ENCODE assay signal across 17 cellular contexts in the genomic region with DNA sequence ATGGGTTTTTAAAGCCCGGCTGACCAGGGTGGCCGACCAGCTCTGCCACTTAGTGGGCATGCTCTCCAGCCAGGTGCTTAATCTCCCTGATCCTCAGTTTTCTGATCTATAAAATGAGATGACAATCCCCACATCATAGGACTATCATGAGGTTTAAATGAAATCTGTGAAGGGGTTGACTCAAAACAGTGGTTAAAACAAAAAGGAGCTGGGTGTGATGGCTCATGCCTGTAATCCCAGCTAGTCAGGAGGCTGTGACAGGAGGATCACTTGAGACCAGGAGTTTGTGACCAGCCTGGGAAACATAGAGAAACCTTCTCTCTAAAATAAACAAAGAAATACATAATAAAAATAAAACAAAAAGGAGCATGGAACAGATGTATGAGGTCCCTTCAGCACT. TPM values are rescaled to one million over a fixed set of nuclear protein-coding genes. Genes with fewer than 3 reads are reported as not detected.
DNase-seq lines count a peak whose midpoint lies in the region; TF ChIP-seq lines count a peak whose summit lies in the region.
"Had no signal": no experiment of that assay in that cellular context is flagged by ENCODE, and none has a peak within 500 bp of the region (broad histone marks: within the 10 kb centered on the region; RNA-seq: fewer than 3 reads in every experiment).

No MANE protein-coding gene starts in this region.

- H3K27me3 Mint-ChIP-seq in osteocyte (ENCODE audit: unreplicated experiment) = no peaks in the 10 kb centered on the region

- no peaks in the 10 kb centered on the region for H3K27me3 ChIP-seq in AG04450 (ENCODE audit: control insufficient read depth, insufficient read depth, low read length)
- H3K27me3 ChIP-seq in esophagus muscularis mucosa = peaks cover 0 to 14% (median 0%) of the 10 kb centered on the region in 4 donors
- no peaks in the 10 kb centered on the region for H3K27me3 ChIP-seq in MG63

- POLR2A ChIA-PET in AG04450 (lab: Yijun Ruan, JAX) = interaction anchor here (0.6 to 1.4 kb wide), 3 partner anchors 12 to 41 kb away, joined by 3 to 15 read pairs (median 5); no protein-coding TSS in a partner anchor
- POLR2A ChIA-PET in RWPE1 (lab: Yijun Ruan, JAX; ENCODE audit: low non-redundant PET) = interaction anchor here (0.5 kb wide), 1 partner anchor 407 kb away, joined by 3 read pairs; no protein-coding TSS in a partner anchor
- POLR2A ChIA-PET in HEK293T (lab: Yijun Ruan, JAX) = interaction anchor here (1.2 kb wide), 1 partner anchor 13 kb away, joined by 4 read pairs; no protein-coding TSS in a partner anchor

- H3K27ac ChIP-seq in AG04450 (ENCODE audit: low read depth, low read length) (peak overlapping the region; percentile 98), RWPE1 (peak overlapping the region; percentile 98), esophagus muscularis mucosa (replicated peaks in 1 of 4) (peak overlapping the region in 3 of 4 donors; percentile 8 to 35 (median 12))

- CTCF ChIA-PET in AG04450 (lab: Charles Lee) (interaction anchor here (0.6 to 1.5 kb wide), 2 partner anchors 36 to 50 kb away, joined by 3 to 7 read pairs; no protein-coding TSS in a partner anchor), RWPE1 (lab: Yijun Ruan, JAX) (interaction anchor here (0.5 kb wide), 1 partner anchor 172 kb away, joined by 3 read pairs; no protein-coding TSS in a partner anchor), HEK293T (lab: Yijun Ruan, JAX) (no interaction called here)

- no peaks in the 10 kb centered on the region for H3K9me3 Mint-ChIP-seq in osteocyte (ENCODE audit: unreplicated experiment)

- no peak for TF ChIP-seq EP300 in esophagus muscularis mucosa (IDR thresholded peaks at IDR 0.05)

- DNase-seq in AG04450 (ENCODE audit: low read depth, low spot score) = no peak
- no peak for DNase-seq in RWPE1 (ENCODE audit: low spot score)
- DNase-seq in esophagus muscularis mucosa (ENCODE audit: extremely low spot score) = no peak
- DNase-seq in osteocyte (ENCODE audit: extremely low spot score, unreplicated experiment) = no peak
- DNase-seq in HEK293T (ENCODE audit: extremely low spot score) = no peak
- DNase-seq in MG63 = no peak
- no peak for DNase-seq in T-helper 1 cell
- no peak for DNase-seq in NCI-H1092 (lab: John Stamatoyannopoulos, UW)
- DNase-seq: activated T-cell treated with anti-CD3 and anti-CD28 coated beads, Interleukin-2, amount 50 U/mL, for 1 hour; effector CD4-positive, alpha-beta T cell; glutamatergic neuron; left colon; NCI-H1048; NCI-H345; T-helper 17 cell had no signal

- TF ChIP-seq CTCF in AG04450 (IDR thresholded peaks at IDR 0.05; ENCODE audit: low read depth, low read length) (no peak), RWPE1 (conservative IDR thresholded peaks at IDR 0.05; ENCODE audit: low read depth) (no peak), esophagus muscularis mucosa (IDR thresholded peaks at IDR 0.05) (no peak), osteocyte (IDR thresholded peaks at IDR 0.05) (no peak)

- H3K4me1 Mint-ChIP-seq in osteocyte (ENCODE audit: unreplicated experiment) = peaks cover 53% of the 10 kb centered on the region
- H3K4me1 Mint-ChIP-seq: T-helper 17 cell had no signal

- H3K36me3 ChIP-seq in esophagus muscularis mucosa (no peaks in the 10 kb centered on the region), MG63 (no peaks in the 10 kb centered on the region)

- H3K27ac Mint-ChIP-seq in osteocyte (ENCODE audit: unreplicated experiment) = peak overlapping the region; percentile 96
- H3K27ac Mint-ChIP-seq: T-helper 17 cell had no signal

- H3K36me3 Mint-ChIP-seq in osteocyte (ENCODE audit: unreplicated experiment) = no peaks in the 10 kb centered on the region

- peaks cover 0 to 5% (median 0%) of the 10 kb centered on the region in 4 donors for H3K4me1 ChIP-seq in esophagus muscularis mucosa

- H3K9me3 ChIP-seq in AG04450 (ENCODE audit: control insufficient read depth, insufficient read depth, low read length) = no peaks in the 10 kb centered on the region; the same call in 1 of the 2 replicates
- H3K9me3 ChIP-seq in esophagus muscularis mucosa = no peaks in the 10 kb centered on the region
- H3K9me3 ChIP-seq in MG63 = no peaks in the 10 kb centered on the region

- TF ChIP-seq POLR2A in esophagus muscularis mucosa (IDR thresholded peaks at IDR 0.05; ENCODE audit: low read depth) = no peak

- WGBS in esophagus muscularis mucosa = 90% methylated on average over 2 of the region's 2 CpGs

- H3K4me3 Mint-ChIP-seq in osteocyte (ENCODE audit: unreplicated experiment) = no peak overlapping the region
- H3K4me3 Mint-ChIP-seq: T-helper 17 cell had no signal

- H3K4me3 ChIP-seq in AG04450 (ENCODE audit: low read depth, low read length) = no peak overlapping the region
- no peak overlapping the region for H3K4me3 ChIP-seq in esophagus muscularis mucosa
- no peak overlapping the region for H3K4me3 ChIP-seq in MG63

- intact Hi-C loops in esophagus muscularis mucosa (cut with DNase I) = no loop called here

TF ChIP-seq in HEK293T, 16 proteins besides CTCF, POLR2A, EP300 and RAD21:
- no peak for TF ChIP-seq ARNT (IDR thresholded peaks at IDR 0.05)
- no peak for TF ChIP-seq L3MBTL2 (conservative IDR thresholded peaks at IDR 0.05)
- TF ChIP-seq FOXA1 (IDR thresholded peaks at IDR 0.05) = no peak
- no peak for TF ChIP-seq FOXK2 (IDR thresholded peaks at IDR 0.05)
- no peak for TF ChIP-seq SP1 (IDR thresholded peaks at IDR 0.05)
- TF ChIP-seq PKNOX1 (IDR thresholded peaks at IDR 0.05) = no peak
- no peak for TF ChIP-seq ELF4 (IDR thresholded peaks at IDR 0.05)

RNA-seq across cellular contexts. Expression of gene C11orf86, which starts 3.6 kb away (rescaled TPM):
- not detected in 2 replicates for polyA plus RNA-seq in AG04450 (2011; rRNA removed)
- polyA minus RNA-seq in AG04450 (2011; rRNA and poly(A)+ RNA removed) = not detected in 2 replicates
- not detected for total RNA-seq in esophagus muscularis mucosa
- total RNA-seq in osteocyte = not detected in 2 replicates
- 0.59 TPM in 1 of 2 replicates, not detected in the other for total RNA-seq in MG63 (2014; rRNA removed; shearing (Covaris generic); ENCODE audit: low replicate concordance)
- total RNA-seq: T-helper 17 cell, ureter had no signal
- polyA plus RNA-seq: neural cell had no signal

RNA-seq across cellular contexts. Expression of gene PC, which starts 13.3 kb away (rescaled TPM):
- polyA plus RNA-seq in AG04450 (2011; rRNA removed) = 12.1 and 12.6 TPM in 2 replicates
- polyA minus RNA-seq in AG04450 (2011; rRNA and poly(A)+ RNA removed) = 22.1 and 23.8 TPM in 2 replicates
- 1 to 10 TPM; 2.1 to 5.5 (median 5.1) TPM for total RNA-seq in esophagus muscularis mucosa
- 41.7 and 49.1 TPM in 2 replicates for total RNA-seq in osteocyte
- 7.6 and 13.0 TPM in 2 replicates for total RNA-seq in MG63 (2014; rRNA removed; shearing (Covaris generic); ENCODE audit: low replicate concordance)

RNA-seq across cellular contexts. Expression of gene SYT12, which starts 51.5 kb away (rescaled TPM):
- polyA plus RNA-seq in AG04450 (2011; rRNA removed) = 0.30 and 0.41 TPM in 2 replicates
- 0.09 and 0.46 TPM in 2 replicates for polyA minus RNA-seq in AG04450 (2011; rRNA and poly(A)+ RNA removed)
- total RNA-seq in esophagus muscularis mucosa (under 1 TPM in 1 of 4 donors, not detected in 3; 0.13 TPM), osteocyte (1.4 and 1.7 TPM in 2 replicates)
- 0.54 and 1.2 TPM in 2 replicates for total RNA-seq in MG63 (2014; rRNA removed; shearing (Covaris generic); ENCODE audit: low replicate concordance)
- total RNA-seq: T-helper 17 cell had no signal

Comparison
In these comparisons a context has a peak if more than half of its experiments do, and no peak if none do; other contexts are left out.
1. H3K27ac ChIP-seq: peak in every context shown above with its lines; median percentile 98 in AG04450; 98 in RWPE1; 12 in esophagus muscularis mucosa.